In the genomic region with DNA sequence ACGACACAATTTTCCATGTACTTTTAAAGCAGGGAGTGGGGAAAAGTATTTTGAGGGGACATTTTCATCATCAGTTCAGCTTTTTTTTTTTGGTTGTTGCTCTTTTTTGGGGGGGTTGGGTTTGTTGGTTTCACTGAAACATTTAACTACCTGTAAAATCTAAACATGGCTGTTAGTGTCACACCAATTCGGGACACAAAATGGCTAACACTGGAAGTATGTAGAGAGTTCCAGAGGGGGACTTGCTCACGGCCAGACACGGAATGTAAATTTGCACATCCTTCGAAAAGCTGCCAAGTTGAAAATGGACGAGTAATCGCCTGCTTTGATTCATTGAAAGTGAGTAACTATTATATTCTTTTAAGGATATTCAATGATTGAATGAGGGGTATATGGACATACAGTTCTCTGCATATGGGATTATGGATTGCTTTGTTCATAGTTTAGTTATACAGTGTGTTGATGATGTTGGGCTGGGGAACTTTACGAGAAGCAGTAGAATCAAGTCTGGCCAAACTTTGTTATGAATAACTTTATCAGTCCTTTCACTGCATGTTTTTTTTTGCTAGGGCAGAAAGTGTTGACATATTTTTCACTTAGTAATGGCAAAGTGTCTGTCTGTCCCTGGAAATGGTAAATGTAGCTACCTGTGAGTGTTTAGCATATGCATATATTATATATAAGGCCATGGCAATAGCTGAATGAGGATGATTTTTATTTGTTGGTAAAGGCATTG, we compare ENCODE assay signal across 10 cellular contexts. TPM values are rescaled to one million over a fixed set of nuclear protein-coding genes. Genes with fewer than 3 reads are reported as not detected.
A peak's percentile ranks its signal among the peaks of the same experiment; 100 is the strongest.
DNase-seq lines count a peak whose midpoint lies in the region; ATAC-seq and TF ChIP-seq lines count a peak whose summit lies in the region.
"Had no signal": no experiment of that assay in that cellular context is flagged by ENCODE, and none has a peak within 500 bp of the region (broad histone marks: within the 10 kb centered on the region; RNA-seq: fewer than 3 reads in every experiment).

No MANE protein-coding gene starts in this region.

- peak overlapping the region; percentile 98 for H3K27ac Mint-ChIP-seq in activated CD4-positive, alpha-beta T cell treated with anti-CD3 and anti-CD28 coated beads, Interleukin-2, amount 10 ng/mL, durations not matched to agents 24 days and 14 days

- H4K20me1 ChIP-seq in smooth muscle cell (ENCODE audit: low read depth), result peaks cover 70% of the 10 kb centered on the region

- no peaks in the 10 kb centered on the region for H3K9me3 Mint-ChIP-seq in activated CD4-positive, alpha-beta T cell treated with anti-CD3 and anti-CD28 coated beads, Interleukin-2, amount 10 ng/mL, durations not matched to agents 24 days and 14 days

- H3K9me3 ChIP-seq in gastroesophageal sphincter (no peaks in the 10 kb centered on the region), smooth muscle cell (replicated peaks; ENCODE audit: low read depth) (no peaks in the 10 kb centered on the region)

- H3K4me1 ChIP-seq in gastroesophageal sphincter (peaks cover 26 to 94% (median 38%) of the 10 kb centered on the region in 3 donors), smooth muscle cell (ENCODE audit: low read depth) (peaks cover 37% of the 10 kb centered on the region)

- H3K27ac ChIP-seq in VCaP, result peak overlapping the region; percentile 96; the same call in 1 of the 2 replicates
- H3K27ac ChIP-seq in gastroesophageal sphincter, result peak overlapping the region; percentile 84 to 89 (median 86)
- H3K27ac ChIP-seq in temporal lobe (ENCODE audit: low read depth, low read length), result peak overlapping the region; percentile 19
- no peak overlapping the region for H3K27ac ChIP-seq in smooth muscle cell (ENCODE audit: low read depth)

- H3K27me3 ChIP-seq in gastroesophageal sphincter (no peaks in the 10 kb centered on the region), smooth muscle cell (ENCODE audit: low read depth) (no peaks in the 10 kb centered on the region)
- H3K27me3 ChIP-seq: BLaER1 treated with 17β-estradiol and CSF1 and Interleukin-3, amounts not matched to agents 10 nM and 100 nM had no signal

- no peaks in the 10 kb centered on the region for H3F3A ChIP-seq in smooth muscle cell (ENCODE audit: low read depth)

- TF ChIP-seq POLR2A in gastroesophageal sphincter (IDR thresholded peaks at IDR 0.05), result no peak

- TF ChIP-seq CTCF in VCaP (conservative IDR thresholded peaks at IDR 0.05) (no peak), gastroesophageal sphincter (IDR thresholded peaks at IDR 0.05) (no peak), smooth muscle cell (IDR thresholded peaks at IDR 0.05; ENCODE audit: borderline replicate concordance, insufficient read depth, poor library complexity, severe bottlenecking) (no peak)

- H3K36me3 ChIP-seq in gastroesophageal sphincter (peaks cover 0 to 6% of the 10 kb centered on the region in 2 donors), smooth muscle cell (ENCODE audit: low read depth) (peaks cover 3% of the 10 kb centered on the region)

- H3K4me2 ChIP-seq in smooth muscle cell, result no peak overlapping the region

- peak overlapping the region; percentile 88 for H3K4me3 Mint-ChIP-seq in activated CD4-positive, alpha-beta T cell treated with anti-CD3 and anti-CD28 coated beads, Interleukin-2, amount 10 ng/mL, durations not matched to agents 24 days and 14 days

- ATAC-seq in gastroesophageal sphincter (no peak), HG03045 (IDR thresholded peaks at IDR 0.05; ENCODE audit: unreplicated experiment) (no peak)

- H3K27me3 Mint-ChIP-seq in activated CD4-positive, alpha-beta T cell treated with anti-CD3 and anti-CD28 coated beads, Interleukin-2, amount 10 ng/mL, durations not matched to agents 24 days and 14 days, result no peaks in the 10 kb centered on the region

- H3K36me3 Mint-ChIP-seq in activated CD4-positive, alpha-beta T cell treated with anti-CD3 and anti-CD28 coated beads, Interleukin-2, amount 10 ng/mL, durations not matched to agents 24 days and 14 days (ENCODE audit: low read depth), result peaks cover 43% of the 10 kb centered on the region

- peaks cover 86% of the 10 kb centered on the region for H3K79me2 ChIP-seq in smooth muscle cell (ENCODE audit: low read depth)

- H3K4me1 Mint-ChIP-seq in activated CD4-positive, alpha-beta T cell treated with anti-CD3 and anti-CD28 coated beads, Interleukin-2, amount 10 ng/mL, durations not matched to agents 24 days and 14 days, result peaks cover 71% of the 10 kb centered on the region

- H2AFZ ChIP-seq in smooth muscle cell (ENCODE audit: low read depth), result no peak overlapping the region

- H3K4me3 ChIP-seq in gastroesophageal sphincter (peak overlapping the region; percentile 49 to 73), smooth muscle cell (no peak overlapping the region)
- H3K4me3 ChIP-seq: BLaER1 treated with 17β-estradiol and CSF1 and Interleukin-3, amounts not matched to agents 10 nM and 100 nM had no signal

- intact Hi-C loops in activated CD4-positive, alpha-beta T cell treated with anti-CD3 and anti-CD28 coated beads, Interleukin-2, amount 10 ng/mL, durations not matched to agents 24 days and 14 days (cut with micrococcal nuclease), result loop anchor here (1.0 to 10.0 kb wide), 2 partner anchors 8 to 225 kb away; no protein-coding TSS in a partner anchor

- DNase-seq in activated CD4-positive, alpha-beta T cell treated with anti-CD3 and anti-CD28 coated beads, Interleukin-2, amount 10 ng/mL, durations not matched to agents 24 days and 14 days, result no peak
- no peak for DNase-seq in activated CD4-positive, alpha-beta T cell treated with anti-CD3 and anti-CD28 coated beads, Interleukin-2, amount 50 U/mL, for 48 hours
- no peak for DNase-seq in NCI-H748 treated with DMSO at 0.1 percent for 48 hours (lab: John Stamatoyannopoulos, UW)
- no peak for DNase-seq in smooth muscle cell (lab: John Stamatoyannopoulos, UW; ENCODE audit: unreplicated experiment)
- DNase-seq: NCI-H510A had no signal

- H3K9ac ChIP-seq in smooth muscle cell (ENCODE audit: low read depth), result no peak overlapping the region
- H3K9ac ChIP-seq: BLaER1 treated with 17β-estradiol and CSF1 and Interleukin-3, amounts not matched to agents 10 nM and 100 nM had no signal

- WGBS in gastroesophageal sphincter (ENCODE audit: low coverage in 1 of 2), 2 donors, result 22 to 32% methylated on average over 8 of the region's 8 CpGs
- 90% methylated on average over 8 of the region's 8 CpGs for WGBS in smooth muscle cell (ENCODE audit: low lambda C conversion rate)

- TF ChIP-seq EP300 in gastroesophageal sphincter (IDR thresholded peaks at IDR 0.05), result no peak

RNA-seq across cellular contexts. Expression of gene MBNL1, which starts 31.5 kb away (rescaled TPM):
- total RNA-seq in activated CD4-positive, alpha-beta T cell treated with anti-CD3 and anti-CD28 coated beads, Interleukin-2, amount 10 ng/mL, durations not matched to agents 24 days and 14 days, result 296 and 298 TPM in 2 replicates
- total RNA-seq in gastroesophageal sphincter, result 100 to 1,000 TPM; 623 to 745 (median 684) TPM
- 32.9 TPM for total RNA-seq in temporal lobe
- 126 and 128 TPM in 2 replicates for total RNA-seq in smooth muscle cell
- polyA plus RNA-seq in smooth muscle cell, result 19.5 and 22.0 TPM in 2 replicates
